In the genomic region with DNA sequence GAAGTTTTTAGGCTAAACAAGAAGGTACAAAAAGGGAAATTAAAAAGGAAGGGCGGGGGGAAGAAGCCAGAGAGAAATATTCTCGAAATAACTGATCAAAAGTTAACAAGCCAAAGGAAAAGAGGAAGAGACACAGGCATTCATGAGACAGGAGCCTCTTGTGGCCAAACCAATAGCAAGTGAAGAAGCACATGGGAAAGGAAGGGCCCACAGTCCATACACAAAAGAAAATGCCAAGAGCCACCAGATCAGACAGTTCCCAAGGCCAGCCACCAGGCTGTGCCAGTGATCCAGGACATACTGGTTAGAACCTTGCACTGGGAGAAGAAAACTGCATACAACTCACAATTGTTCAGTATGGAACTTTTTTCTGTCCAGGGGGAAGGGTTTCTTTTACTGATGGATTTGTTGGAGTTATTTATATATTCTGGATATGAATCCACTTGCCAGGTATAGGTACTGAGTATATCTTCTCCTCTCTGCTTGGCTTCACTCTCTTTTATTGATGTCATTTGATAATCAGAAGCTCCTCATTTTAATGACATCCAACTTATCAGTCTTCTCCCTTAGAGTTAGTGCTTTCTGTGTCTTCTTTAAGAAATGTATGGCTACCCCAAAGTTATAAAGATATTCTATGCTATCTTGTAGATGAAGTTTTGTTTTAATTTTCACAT, we compare ENCODE assay signal across 8 cellular contexts.
DNase-seq lines count a peak whose midpoint lies in the region; ATAC-seq, FAIRE-seq and TF ChIP-seq lines count a peak whose summit lies in the region.

No MANE protein-coding gene starts in this region.

- TF ChIP-seq CTCF in omental fat pad (IDR thresholded peaks at IDR 0.05) = peak in 2 of 3 donors; percentile 52 to 71

- H3K4me3 Mint-ChIP-seq in activated naive CD4-positive, alpha-beta T cell treated with anti-CD3 and anti-CD28 coated beads, Interleukin-2, amount 50 U/mL, for 24 hours = peak overlapping the region; percentile 34

- DNase-seq in C1 segment of cervical spinal cord (lab: John Stamatoyannopoulos, UW) (peak in 11 of 14 donors; percentile 20 to 69 (median 61)), HuH-7.5 (ENCODE audit: low spot score) (peak; percentile 53), RPMI8226 (peak; percentile 87), germinal center (ENCODE audit: low spot score) (peak; percentile 63), omental fat pad (ENCODE audit: low spot score) (no peak), urothelium cell line (ENCODE audit: low spot score) (peak; percentile 69)

- no peak for FAIRE-seq in urothelium cell line (lab: Jason Lieb, UNC)

- peaks cover 99% of the 10 kb centered on the region for H3K4me1 Mint-ChIP-seq in activated naive CD4-positive, alpha-beta T cell treated with anti-CD3 and anti-CD28 coated beads, Interleukin-2, amount 50 U/mL, for 24 hours

- ATAC-seq in GM19372 (IDR thresholded peaks at IDR 0.05; ENCODE audit: low read depth, unreplicated experiment) = peak; percentile 20
- peak; percentile 43 for ATAC-seq in omental fat pad (ENCODE audit: low FRiP score)

- peak overlapping the region; percentile 71 for H3K27ac Mint-ChIP-seq in activated naive CD4-positive, alpha-beta T cell treated with anti-CD3 and anti-CD28 coated beads, Interleukin-2, amount 50 U/mL, for 24 hours

- no peaks in the 10 kb centered on the region for H3K27me3 Mint-ChIP-seq in activated naive CD4-positive, alpha-beta T cell treated with anti-CD3 and anti-CD28 coated beads, Interleukin-2, amount 50 U/mL, for 24 hours

- H3K9me3 Mint-ChIP-seq in activated naive CD4-positive, alpha-beta T cell treated with anti-CD3 and anti-CD28 coated beads, Interleukin-2, amount 50 U/mL, for 24 hours = no peaks in the 10 kb centered on the region

- peaks cover 1% of the 10 kb centered on the region for H3K36me3 Mint-ChIP-seq in activated naive CD4-positive, alpha-beta T cell treated with anti-CD3 and anti-CD28 coated beads, Interleukin-2, amount 50 U/mL, for 24 hours
